Comparison of ENCODE assay signal across 24 cellular contexts in the genomic region with DNA sequence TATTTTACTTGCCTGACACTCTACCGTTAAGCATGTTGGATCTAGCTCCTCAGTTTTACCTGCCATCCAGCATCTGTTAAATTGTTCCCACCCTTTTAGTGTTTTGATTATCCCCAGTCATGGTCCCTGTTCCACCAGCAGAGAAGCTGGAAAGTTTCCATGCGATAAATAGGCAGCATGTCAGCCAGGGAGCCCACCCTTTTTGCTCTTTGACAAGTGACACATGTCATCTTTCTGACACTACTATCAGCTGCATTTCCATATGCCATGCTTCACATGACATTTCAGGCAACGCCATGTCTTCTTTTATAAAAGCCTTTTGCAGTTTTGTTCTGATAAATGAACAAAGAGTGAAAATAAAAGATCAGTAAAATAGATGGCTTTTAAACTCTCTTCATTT.
DNase-seq lines count a peak whose midpoint lies in the region; ATAC-seq lines count a peak whose summit lies in the region.
"Had no signal": no experiment of that assay in that cellular context is flagged by ENCODE, and none has a peak within 500 bp of the region (broad histone marks: within the 10 kb centered on the region; RNA-seq: fewer than 3 reads in every experiment).

No MANE protein-coding gene starts in this region.

- ATAC-seq in right cardiac atrium = no peak
- no peak for ATAC-seq in GM18511 (IDR thresholded peaks at IDR 0.05; ENCODE audit: unreplicated experiment)
- no peak for ATAC-seq in T-helper 17 cell

- H3K9me3 ChIP-seq in right cardiac atrium (ENCODE audit: control insufficient read depth, low read length) (no peaks in the 10 kb centered on the region), T-helper 17 cell (ENCODE audit: control insufficient read depth, low read length, poor library complexity, severe bottlenecking) (no peaks in the 10 kb centered on the region)
- H3K9me3 ChIP-seq: BE2C, BLaER1 had no signal

- H3K27ac Mint-ChIP-seq in T-helper 17 cell = no peak overlapping the region
- H3K27ac Mint-ChIP-seq: CD4-positive, alpha-beta memory T cell; CD4-positive, CD25-positive, alpha-beta regulatory T cell; CD8-positive, alpha-beta memory T cell had no signal

- DNase-seq in right cardiac atrium (no peak), cardiac septum (ENCODE audit: low spot score) (no peak), NCI-H1694 treated with DMSO at 0.1 percent for 48 hours (lab: John Stamatoyannopoulos, UW) (peak; percentile 31), NCI-H2171 treated with DMSO at 0.1 percent for 48 hours (lab: John Stamatoyannopoulos, UW) (peak; percentile 82), T-helper 17 cell (no peak), NCI-H1417 treated with DMSO at 0.1 percent for 48 hours (lab: John Stamatoyannopoulos, UW) (no peak)
- DNase-seq: 8988T; ACHN; BE2C; C1 segment of cervical spinal cord; CD4-positive, alpha-beta memory T cell; CD4-positive, CD25-positive, alpha-beta regulatory T cell; CD8-positive, alpha-beta memory T cell; COR-L47; DMS 273 treated with DMSO at 0.1 percent for 48 hours; DMS153; DMS53; DMS79; DND-41; EL; GF-D8 had no signal

- no peaks in the 10 kb centered on the region for H3K4me1 Mint-ChIP-seq in T-helper 17 cell
- H3K4me1 Mint-ChIP-seq: CD14-positive monocyte; CD4-positive, alpha-beta memory T cell; CD4-positive, CD25-positive, alpha-beta regulatory T cell; CD8-positive, alpha-beta memory T cell had no signal

- H3K36me3 Mint-ChIP-seq in T-helper 17 cell (ENCODE audit: low read depth) = no peaks in the 10 kb centered on the region
- H3K36me3 Mint-ChIP-seq: CD14-positive monocyte; CD4-positive, alpha-beta memory T cell; CD4-positive, CD25-positive, alpha-beta regulatory T cell; CD8-positive, alpha-beta memory T cell had no signal

- no peak overlapping the region for H3K4me3 ChIP-seq in right cardiac atrium (ENCODE audit: low read length)
- H3K4me3 ChIP-seq: BLaER1 had no signal

- H3K27me3 Mint-ChIP-seq in T-helper 17 cell = no peaks in the 10 kb centered on the region
- H3K27me3 Mint-ChIP-seq: CD4-positive, alpha-beta memory T cell; CD4-positive, CD25-positive, alpha-beta regulatory T cell; CD8-positive, alpha-beta memory T cell had no signal

- WGBS in right cardiac atrium = 35% methylated on average over 3 of the region's 3 CpGs

- H3K27ac ChIP-seq in right cardiac atrium (ENCODE audit: low read length) = peak overlapping the region; percentile 52
- H3K27ac ChIP-seq: BLaER1 had no signal

- H3K4me1 ChIP-seq in right cardiac atrium (ENCODE audit: control insufficient read depth, insufficient read depth, low read length) = peaks cover 2% of the 10 kb centered on the region
- H3K4me1 ChIP-seq: BE2C had no signal

- no peak overlapping the region for H3K4me3 Mint-ChIP-seq in T-helper 17 cell
- H3K4me3 Mint-ChIP-seq: CD14-positive monocyte; CD4-positive, alpha-beta memory T cell; CD4-positive, CD25-positive, alpha-beta regulatory T cell; CD8-positive, alpha-beta memory T cell had no signal

- H3K27me3 ChIP-seq in right cardiac atrium (ENCODE audit: control insufficient read depth, insufficient read depth) = no peaks in the 10 kb centered on the region
- H3K27me3 ChIP-seq: BLaER1 had no signal

- intact Hi-C loops in right cardiac atrium (cut with DNase I) (no loop called here), cardiac septum (cut with DNase I) (no loop called here)

Comparison
In these comparisons a context has a peak if more than half of its experiments do, and no peak if none do; other contexts are left out.
1. DNase-seq: peak in NCI-H1694 treated with DMSO at 0.1 percent for 48 hours (single experiment) and NCI-H2171 treated with DMSO at 0.1 percent for 48 hours (single experiment); none in right cardiac atrium (0 of 3), cardiac septum (single experiment), T-helper 17 cell (0 of 3) and NCI-H1417 treated with DMSO at 0.1 percent for 48 hours (single experiment).